ENCODE assay signal across 8 cellular contexts in the genomic region with DNA sequence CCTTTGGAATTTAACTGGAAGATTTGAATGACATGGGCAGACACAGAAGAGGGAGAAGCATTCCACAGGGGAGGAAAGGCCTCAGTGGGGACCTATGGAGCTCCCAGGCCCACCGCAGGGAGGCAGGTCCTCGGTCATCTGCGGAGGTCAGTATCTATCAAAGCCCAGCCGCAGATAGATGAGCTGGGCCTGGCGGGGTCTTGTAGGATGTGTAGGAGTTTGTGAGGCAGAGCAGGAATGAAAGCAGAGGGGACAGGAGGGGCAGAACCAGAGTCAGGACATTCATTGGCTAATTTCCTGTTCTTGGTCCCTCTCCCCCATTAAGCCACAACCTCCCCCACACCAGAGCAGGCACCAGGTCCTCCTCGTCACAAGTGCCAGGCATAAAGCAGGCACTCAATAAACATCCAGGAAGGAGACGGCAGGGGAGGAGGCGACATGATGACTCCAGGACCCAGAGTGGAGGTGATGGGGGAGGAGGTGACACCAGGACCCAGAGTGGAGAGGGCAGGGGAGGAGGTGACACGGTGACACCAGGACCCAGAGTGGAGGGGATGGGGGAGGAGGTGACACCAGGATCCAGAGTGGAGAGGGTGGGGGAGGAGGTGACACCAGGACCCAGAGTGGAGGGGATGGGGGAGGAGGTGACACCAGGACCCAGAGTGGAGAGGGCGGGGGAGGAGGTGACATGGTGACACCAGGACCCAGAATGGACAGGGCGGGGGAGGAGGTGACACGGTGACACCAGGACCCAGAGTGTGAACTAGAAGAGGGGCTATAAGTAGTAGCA.
DNase-seq lines count a peak whose midpoint lies in the region; ATAC-seq and TF ChIP-seq lines count a peak whose summit lies in the region.

No MANE protein-coding gene starts in this region.

- H2BK120ac ChIP-seq in neuronal stem cell (ENCODE audit: low read depth, low read length) = no peak overlapping the region

- 87 to 96% (median 90%) methylated on average over 12 of the region's 12 CpGs for WGBS in adrenal gland, 4 donors
- no CpG with 5 or more reads among the region's 12 CpGs for WGBS in neuronal stem cell (ENCODE audit: extremely low coverage in 2 of 2, insufficient read length in 2 of 2, insufficient replicate concordance in 1 of 2), 2 donors
- 93 to 98% methylated on average over 12 of the region's 12 CpGs for WGBS in aorta, 2 donors

- DNase-seq in stimulated activated naive CD4-positive, alpha-beta T cell treated with Interleukin-2 at 50 U/mL for 16 hours (lab: John Stamatoyannopoulos, UW) = peak; percentile 64
- no peak for DNase-seq in stimulated activated naive CD4-positive, alpha-beta T cell (lab: John Stamatoyannopoulos, UW)
- no peak for DNase-seq in adrenal gland
- DNase-seq in neuronal stem cell (ENCODE audit: low spot score) = no peak
- DNase-seq in aorta = peak in 1 of 2 donors; percentile 73
- no peak for DNase-seq in SK-N-DZ (ENCODE audit: low spot score)
- no peak for DNase-seq in GOT3 (lab: John Stamatoyannopoulos, UW)

- no peak for TF ChIP-seq CTCF in adrenal gland (IDR thresholded peaks at IDR 0.05)

- no peak overlapping the region for H2BK12ac ChIP-seq in neuronal stem cell (ENCODE audit: low read length)

- H3K18ac ChIP-seq in neuronal stem cell (ENCODE audit: low read length) = no peak overlapping the region

- H3K23ac ChIP-seq in neuronal stem cell (ENCODE audit: low read depth, low read length, poor library complexity) = no peak overlapping the region

- H3K36me3 ChIP-seq in adrenal gland (replicated peaks in 1 of 2) = no peaks in the 10 kb centered on the region
- no peaks in the 10 kb centered on the region for H3K36me3 ChIP-seq in neuronal stem cell (replicated peaks in 1 of 2; ENCODE audit: control insufficient read depth in 2 of 2, insufficient read depth in 2 of 2, low read length in 2 of 2)
- no peaks in the 10 kb centered on the region for H3K36me3 ChIP-seq in aorta (ENCODE audit: control insufficient read depth in 1 of 2, insufficient read depth in 2 of 2, low read length in 1 of 2)

- ATAC-seq in aorta (ENCODE audit: low FRiP score) = no peak
- no peak for ATAC-seq in GM18909 (IDR thresholded peaks at IDR 0.05; ENCODE audit: poor library complexity, unreplicated experiment)

- peaks cover 0 to 19% of the 10 kb centered on the region in 2 donors for H3K4me1 ChIP-seq in adrenal gland (replicated peaks in 1 of 2)
- H3K4me1 ChIP-seq in neuronal stem cell (ENCODE audit: control insufficient read depth in 2 of 2, insufficient read depth in 1 of 2, low read depth in 1 of 2, low read length in 2 of 2) = peaks cover 2 to 16% of the 10 kb centered on the region in 2 donors
- no peaks in the 10 kb centered on the region for H3K4me1 ChIP-seq in aorta (ENCODE audit: control insufficient read depth in 1 of 2, insufficient read depth in 2 of 2, low read length in 2 of 2)

- H2BK15ac ChIP-seq in neuronal stem cell (ENCODE audit: low read length) = no peak overlapping the region

- H2AFZ ChIP-seq in neuronal stem cell (ENCODE audit: low read length) = no peak overlapping the region

- H4K8ac ChIP-seq in neuronal stem cell (ENCODE audit: low read depth, low read length) = no peak overlapping the region

- H3K9me3 ChIP-seq in adrenal gland (replicated peaks in 1 of 3) (no peaks in the 10 kb centered on the region), neuronal stem cell (replicated peaks in 1 of 2; ENCODE audit: control insufficient read depth in 2 of 2, insufficient read depth in 1 of 2, low read depth in 1 of 2, low read length in 2 of 2) (no peaks in the 10 kb centered on the region), aorta (ENCODE audit: control insufficient read depth, low read length) (no peaks in the 10 kb centered on the region)

- peak overlapping the region; percentile 44 for H3K14ac ChIP-seq in neuronal stem cell (ENCODE audit: low read length)

- no peak overlapping the region for H3K4me2 ChIP-seq in neuronal stem cell (ENCODE audit: insufficient read depth, low read length, poor library complexity, severe bottlenecking)

- peak overlapping the region; percentile 12 for H3K9ac ChIP-seq in neuronal stem cell (ENCODE audit: low read depth, low read length, poor library complexity)

- H2BK5ac ChIP-seq in neuronal stem cell (ENCODE audit: low read length) = no peak overlapping the region

- H4K91ac ChIP-seq in neuronal stem cell (ENCODE audit: low read depth, low read length, poor library complexity) = no peak overlapping the region

- no peak overlapping the region for H2AK5ac ChIP-seq in neuronal stem cell (ENCODE audit: low read depth, low read length)

- no peak overlapping the region for H3K4ac ChIP-seq in neuronal stem cell (ENCODE audit: low read length)

- intact Hi-C loops in adrenal gland (cut with DNase I) = no loop called here
- intact Hi-C loops in aorta (cut with DNase I) = loop anchor here (2.0 to 5.0 kb wide), 2 partner anchors 46 to 87 kb away; no protein-coding TSS in a partner anchor

- no peaks in the 10 kb centered on the region for H3K27me3 ChIP-seq in adrenal gland
- H3K27me3 ChIP-seq in neuronal stem cell (ENCODE audit: control insufficient read depth in 3 of 3, insufficient read depth in 3 of 3, low read depth in 1 of 3, low read length in 3 of 3) = no peaks in the 10 kb centered on the region
- H3K27me3 ChIP-seq in aorta (ENCODE audit: control insufficient read depth in 1 of 2, insufficient read depth in 2 of 2, low read length in 1 of 2) = no peaks in the 10 kb centered on the region

- H3K4me3 ChIP-seq in adrenal gland (no peak overlapping the region), neuronal stem cell (ENCODE audit: low read length in 2 of 2) (no peak overlapping the region), aorta (ENCODE audit: low read length in 2 of 2) (no peak overlapping the region)

- H3K79me1 ChIP-seq in neuronal stem cell (ENCODE audit: low read depth, low read length) = peaks cover 1% of the 10 kb centered on the region

- H3K27ac ChIP-seq in adrenal gland = peak overlapping the region in 4 of 5 donors; percentile 53 to 95 (median 80)
- H3K27ac ChIP-seq in neuronal stem cell (replicated peaks; ENCODE audit: low read length) = no peak overlapping the region
- H3K27ac ChIP-seq in aorta (ENCODE audit: low read depth in 1 of 2, low read length in 2 of 2) = peak overlapping the region; percentile 88 to 98

- TF ChIP-seq POLR2A in adrenal gland (IDR thresholded peaks at IDR 0.05) = no peak

Comparison
In these comparisons a context has a peak if more than half of its experiments do, and no peak if none do; other contexts are left out.
1. intact Hi-C loops: an anchor here in aorta (2.0 to 5.0 kb wide); none called in adrenal gland.